Comparison of ENCODE assay signal across 1 cellular context in genomic region chr20:63464289-63464635, GRCh38.
TF ChIP-seq lines count a peak whose summit lies in the region.

No MANE protein-coding gene starts in this region.

TF ChIP-seq in HEK293T, 16 proteins besides CTCF, POLR2A, EP300 and RAD21 (continued from another document):
- TF ChIP-seq CTBP1 (IDR thresholded peaks at IDR 0.05; ENCODE audit: borderline replicate concordance) (no peak), PKNOX1 (IDR thresholded peaks at IDR 0.05) (no peak), FOXK2 (IDR thresholded peaks at IDR 0.05) (no peak), FOXM1 (IDR thresholded peaks at IDR 0.05; ENCODE audit: borderline replicate concordance) (no peak), TARDBP (IDR thresholded peaks at IDR 0.05) (no peak), LEF1 (IDR thresholded peaks at IDR 0.05; ENCODE audit: borderline replicate concordance) (no peak), ZNF384 (IDR thresholded peaks at IDR 0.05) (no peak), BHLHE40 (IDR thresholded peaks at IDR 0.05; ENCODE audit: borderline replicate concordance) (no peak), L3MBTL2 (conservative IDR thresholded peaks at IDR 0.05) (no peak)
